8 cellular contexts compared by ENCODE assay signal in genomic region chr5:132427285-132428146, GRCh38. TPM values are rescaled to one million over a fixed set of nuclear protein-coding genes. Genes with fewer than 3 reads are reported as not detected.
DNase-seq lines count a peak whose midpoint lies in the region; ATAC-seq and TF ChIP-seq lines count a peak whose summit lies in the region.

No MANE protein-coding gene starts in this region.

- H3K4me1 ChIP-seq in esophagus (ENCODE audit: control insufficient read depth in 2 of 2, insufficient read depth in 2 of 2, low read length in 1 of 2) (peaks cover 21 to 33% of the 10 kb centered on the region in 2 donors), parathyroid adenoma (peaks cover 29% of the 10 kb centered on the region)

- no peak for TF ChIP-seq CTCF in parathyroid adenoma (IDR thresholded peaks at IDR 0.05)

- H3K9me3 ChIP-seq in esophagus (ENCODE audit: control insufficient read depth in 2 of 2, insufficient read depth in 1 of 2, low read depth in 1 of 2, low read length in 1 of 2), result no peaks in the 10 kb centered on the region
- H3K9me3 ChIP-seq in parathyroid adenoma (ENCODE audit: control insufficient read depth, low read length), result no peaks in the 10 kb centered on the region

- no peak overlapping the region for H3K4me3 ChIP-seq in esophagus (ENCODE audit: low read depth in 1 of 2, low read length in 2 of 2)
- H3K4me3 ChIP-seq in parathyroid adenoma (ENCODE audit: low read depth, low read length), result no peak overlapping the region

- H3K4me2 ChIP-seq in parathyroid adenoma (ENCODE audit: low read length), result peak overlapping the region; percentile 24

- H3K9ac ChIP-seq in parathyroid adenoma, result no peak overlapping the region

- ATAC-seq in HG02938 (IDR thresholded peaks at IDR 0.05; ENCODE audit: unreplicated experiment) (no peak), GM21526 (IDR thresholded peaks at IDR 0.05; ENCODE audit: low FRiP score, unreplicated experiment) (no peak)

- H3K79me2 ChIP-seq in parathyroid adenoma, result peaks cover 59% of the 10 kb centered on the region

- H3K27ac ChIP-seq in esophagus (ENCODE audit: low read depth in 2 of 2, low read length in 1 of 2) (peak overlapping the region; percentile 68 to 87), parathyroid adenoma (peak overlapping the region; percentile 51)

- no peak overlapping the region for H2AFZ ChIP-seq in parathyroid adenoma

- peak; percentile 39 for TF ChIP-seq POLR2A in GM19099 (IDR thresholded peaks at IDR 0.05; ENCODE audit: extremely low read depth, insufficient read length, low read depth)

- H3K36me3 ChIP-seq in esophagus (ENCODE audit: control insufficient read depth in 2 of 2, insufficient read depth in 2 of 2, low read length in 1 of 2) (no peaks in the 10 kb centered on the region), parathyroid adenoma (ENCODE audit: control insufficient read depth, insufficient read depth, low read length) (no peaks in the 10 kb centered on the region)

- no peaks in the 10 kb centered on the region for H3K27me3 ChIP-seq in esophagus (ENCODE audit: control insufficient read depth in 1 of 2, insufficient read depth in 2 of 2, low read length in 2 of 2)
- no peaks in the 10 kb centered on the region for H3K27me3 ChIP-seq in parathyroid adenoma (ENCODE audit: control insufficient read depth, insufficient read depth, low read length)

- WGBS in esophagus, 2 donors, result 21 to 40% methylated on average over 6 of the region's 6 CpGs

- peak; percentile 86 for DNase-seq in NCI-H2196 (lab: John Stamatoyannopoulos, UW; ENCODE audit: unreplicated experiment)
- DNase-seq in activated CD4-positive, alpha-beta T cell treated with anti-CD3 and anti-CD28 coated beads, Interleukin-2, amount 50 U/mL, for 48 hours, result peak; percentile 39 to 60
- no peak for DNase-seq in NCI-H2227 (lab: John Stamatoyannopoulos, UW; ENCODE audit: unreplicated experiment)

RNA-seq across cellular contexts. Expression of gene SLC22A5, which starts 58.0 kb away (rescaled TPM):
- 1 to 10 TPM; 3.0 to 4.1 TPM for polyA plus RNA-seq in esophagus
